Comparison of ENCODE assay signal across 19 cellular contexts in genomic region chr6:56752534-56752933, GRCh38.
"Had no signal": no experiment of that assay in that cellular context is flagged by ENCODE, and none has a peak within 500 bp of the region (broad histone marks: within the 10 kb centered on the region; RNA-seq: fewer than 3 reads in every experiment).

No MANE protein-coding gene starts in this region.

- H3K27me3 ChIP-seq: colonic mucosa, right lobe of liver, spleen had no signal

- H3K4me3 Mint-ChIP-seq: activated CD8-positive, alpha-beta T cell treated with anti-CD3 and anti-CD28 coated beads for 36 hours; activated naive CD8-positive, alpha-beta T cell; activated T-cell treated with anti-CD3 and anti-CD28 coated beads, Interleukin-2, amount 50 U/mL, for 72 hours; brain; natural killer cell treated with Interleukin-12 subunit alpha and Interleukin-12 subunit beta and Interleukin-15 and Interleukin-18, amount 100 ng/mL, for 72 hours; stimulated activated naive CD8-positive, alpha-beta T cell treated with anti-CD3 and anti-CD28 coated beads, Interleukin-15, amount 100 ng/mL, for 72 hours; T-cell had no signal

- ATAC-seq: activated CD8-positive, alpha-beta T cell treated with anti-CD3 and anti-CD28 coated beads for 36 hours; activated T-cell treated with anti-CD3 and anti-CD28 coated beads, Interleukin-2, amount 50 U/mL, for 72 hours; natural killer cell treated with Interleukin-12 subunit alpha and Interleukin-12 subunit beta and Interleukin-15 and Interleukin-18, amount 100 ng/mL, for 72 hours; stimulated activated naive CD8-positive, alpha-beta T cell treated with anti-CD3 and anti-CD28 coated beads, Interleukin-15, amount 100 ng/mL, for 72 hours; T-cell had no signal

- H3K4me1 ChIP-seq: colonic mucosa, prostate gland had no signal

- H3K27me3 Mint-ChIP-seq: activated CD8-positive, alpha-beta T cell treated with anti-CD3 and anti-CD28 coated beads for 36 hours; natural killer cell treated with Interleukin-12 subunit alpha and Interleukin-12 subunit beta and Interleukin-15 and Interleukin-18, amount 100 ng/mL, for 72 hours; T-cell had no signal

- H3K36me3 Mint-ChIP-seq: activated naive CD8-positive, alpha-beta T cell; brain; natural killer cell treated with Interleukin-12 subunit alpha and Interleukin-12 subunit beta and Interleukin-15 and Interleukin-18, amount 100 ng/mL, for 72 hours; T-cell had no signal

- H3K9me3 ChIP-seq: colonic mucosa, prostate gland, right lobe of liver, spleen, thoracic aorta had no signal

- H3K4me1 Mint-ChIP-seq: T-cell had no signal

- H3K36me3 ChIP-seq: colonic mucosa, prostate gland, right lobe of liver, spleen, thoracic aorta had no signal

- H3K4me3 ChIP-seq: colonic mucosa, prostate gland, right lobe of liver, spleen, thoracic aorta had no signal

- H3K9me3 Mint-ChIP-seq: activated CD8-positive, alpha-beta T cell treated with anti-CD3 and anti-CD28 coated beads for 36 hours; activated T-cell treated with anti-CD3 and anti-CD28 coated beads, Interleukin-2, amount 50 U/mL, for 72 hours; brain; natural killer cell treated with Interleukin-12 subunit alpha and Interleukin-12 subunit beta and Interleukin-15 and Interleukin-18, amount 100 ng/mL, for 72 hours; stimulated activated naive CD8-positive, alpha-beta T cell treated with anti-CD3 and anti-CD28 coated beads, Interleukin-15, amount 100 ng/mL, for 72 hours; T-cell had no signal

- H3K27ac ChIP-seq: colonic mucosa, prostate gland, right lobe of liver, spleen, VCaP had no signal

- H3K27ac Mint-ChIP-seq: activated CD8-positive, alpha-beta T cell treated with anti-CD3 and anti-CD28 coated beads for 36 hours; activated naive CD8-positive, alpha-beta T cell; activated T-cell treated with anti-CD3 and anti-CD28 coated beads, Interleukin-2, amount 50 U/mL, for 72 hours; natural killer cell treated with Interleukin-12 subunit alpha and Interleukin-12 subunit beta and Interleukin-15 and Interleukin-18, amount 100 ng/mL, for 72 hours; stimulated activated naive CD8-positive, alpha-beta T cell treated with anti-CD3 and anti-CD28 coated beads, Interleukin-15, amount 100 ng/mL, for 72 hours; T-cell had no signal

- DNase-seq: activated CD4-positive, alpha-beta T cell treated with anti-CD3 and anti-CD28 coated beads for 4 hours; activated CD8-positive, alpha-beta memory T cell treated with anti-CD3 and anti-CD28 coated beads, Interleukin-2, amount 50 U/mL, for 4 hours; activated CD8-positive, alpha-beta T cell treated with anti-CD3 and anti-CD28 coated beads for 36 hours; activated gamma-delta T cell treated with Interleukin-2 at 50 U/mL for 16 hours; activated T-cell treated with anti-CD3 and anti-CD28 coated beads, Interleukin-2, amount 50 U/mL, for 72 hours; amniotic stem cell; central memory CD4-positive, alpha-beta T cell; colonic mucosa; kidney glomerular epithelial cell; right lobe of liver; spleen; stimulated activated naive CD8-positive, alpha-beta T cell treated with anti-CD3 and anti-CD28 coated beads, Interleukin-15, amount 100 ng/mL, for 72 hours; T-cell had no signal
